In genomic region chr11:6531267-6531752, GRCh38 we compare ENCODE assay signal across 8 cellular contexts. TPM values are rescaled to one million over a fixed set of nuclear protein-coding genes. Genes with fewer than 3 reads are reported as not detected.
A peak's percentile ranks its signal among the peaks of the same experiment; 100 is the strongest.
DNase-seq lines count a peak whose midpoint lies in the region; ATAC-seq, FAIRE-seq and TF ChIP-seq lines count a peak whose summit lies in the region.

No MANE protein-coding gene starts in this region.

- peak; percentile 37 for DNase-seq in activated naive CD4-positive, alpha-beta T cell treated with anti-CD3 and anti-CD28 coated beads, Interleukin-2, amount 10 ng/mL, durations not matched to agents 7 days and 5 days
- no peak for DNase-seq in activated naive CD4-positive, alpha-beta T cell treated with Interleukin-2 at 50 U/mL for 16 hours
- DNase-seq in HPDE6-E6E7 (ENCODE audit: extremely low spot score) (peak; percentile 47), RCC 7860 (ENCODE audit: low spot score) (peak; percentile 27), endothelial cell of umbilical vein (ENCODE audit: low read depth, low spot score) (peak; percentile 75), middle frontal gyrus (ENCODE audit: extremely low spot score, low spot score) (peak; percentile 38)
- DNase-seq in activated CD8-positive, alpha-beta memory T cell treated with anti-CD3 and anti-CD28 coated beads for 24 hours = no peak

- no peaks in the 10 kb centered on the region for H3K9me3 Mint-ChIP-seq in activated naive CD4-positive, alpha-beta T cell treated with anti-CD3 and anti-CD28 coated beads, Interleukin-2, amount 10 ng/mL, durations not matched to agents 7 days and 5 days

- no peak for TF ChIP-seq POLR2A in endothelial cell of umbilical vein (IDR thresholded peaks at IDR 0.05; ENCODE audit: low read depth, low read length)

- no TSS peak for BruUV-seq in endothelial cell of umbilical vein (replicated peaks; lab: Mats Ljungman, UMichigan)

- H3K27me3 Mint-ChIP-seq in activated naive CD4-positive, alpha-beta T cell treated with anti-CD3 and anti-CD28 coated beads, Interleukin-2, amount 10 ng/mL, durations not matched to agents 7 days and 5 days = no peaks in the 10 kb centered on the region

- peak; percentile 63 to 70 for TF ChIP-seq CTCF in endothelial cell of umbilical vein (IDR thresholded peaks at IDR 0.05; ENCODE audit: extremely low read depth in 1 of 2, insufficient read depth in 1 of 2, low read depth in 1 of 2, low read length in 2 of 2)

- no peak overlapping the region for H3K27ac Mint-ChIP-seq in activated naive CD4-positive, alpha-beta T cell treated with anti-CD3 and anti-CD28 coated beads, Interleukin-2, amount 10 ng/mL, durations not matched to agents 7 days and 5 days

- H3K9me1 ChIP-seq in endothelial cell of umbilical vein (replicated peaks; ENCODE audit: control insufficient read depth, extremely low read depth, insufficient read depth, low read length) = no peaks in the 10 kb centered on the region

- dilution Hi-C loops in endothelial cell of umbilical vein (cut with MboI; ENCODE audit: extremely low pct_ligation_motif_present, low sequenced_read_pairs) = no loop called here

- CTCF ChIA-PET in activated naive CD4-positive, alpha-beta T cell treated with anti-CD3 and anti-CD28 coated beads, Interleukin-2, amount 10 ng/mL, durations not matched to agents 7 days and 5 days (lab: Charles Lee) = interaction anchor here (0.7 to 5.6 kb wide), 33 partner anchors 9 to 227 kb away, joined by 3 to 50 read pairs (median 5); partner anchors contain the start of genes ILK, MRPL17, RRP8 and TAF10
- CTCF ChIA-PET in endothelial cell of umbilical vein (lab: Charles Lee) = interaction anchor here (0.6 to 6.7 kb wide), 72 partner anchors 9 to 228 kb away, joined by 3 to 122 read pairs (median 6); partner anchors contain the start of genes APBB1, ARFIP2, DCHS1 and ILK

- POLR2A ChIA-PET in endothelial cell of umbilical vein (lab: Charles Lee) = interaction anchor here (1.1 to 1.6 kb wide), 2 partner anchors 75 to 152 kb away, joined by 3 to 5 read pairs; partner anchors contain the start of gene MRPL17

- no peak overlapping the region for H3K4me3 Mint-ChIP-seq in activated naive CD4-positive, alpha-beta T cell treated with anti-CD3 and anti-CD28 coated beads, Interleukin-2, amount 10 ng/mL, durations not matched to agents 7 days and 5 days

- peaks cover 13% of the 10 kb centered on the region for H3K4me1 Mint-ChIP-seq in activated naive CD4-positive, alpha-beta T cell treated with anti-CD3 and anti-CD28 coated beads, Interleukin-2, amount 10 ng/mL, durations not matched to agents 7 days and 5 days

- FAIRE-seq in RCC 7860 (lab: Jason Lieb, UNC) = peak; percentile 34
- peak; percentile 87 for FAIRE-seq in endothelial cell of umbilical vein (lab: Jason Lieb, UNC)

- no peak overlapping the region for H3K27ac ChIP-seq in endothelial cell of umbilical vein (ENCODE audit: insufficient read depth, low read depth, low read length)

- peaks cover 11% of the 10 kb centered on the region for H3K36me3 Mint-ChIP-seq in activated naive CD4-positive, alpha-beta T cell treated with anti-CD3 and anti-CD28 coated beads, Interleukin-2, amount 10 ng/mL, durations not matched to agents 7 days and 5 days

- intact Hi-C loops in endothelial cell of umbilical vein (cut with micrococcal nuclease) = loop anchor here (1.0 to 2.0 kb wide), 8 partner anchors 45 to 226 kb away; partner anchors contain the start of gene MRPL17

- H3K9ac ChIP-seq in endothelial cell of umbilical vein (replicated peaks; ENCODE audit: extremely low read depth, insufficient read depth, low read length) = no peak overlapping the region

- no peaks in the 10 kb centered on the region for H4K20me1 ChIP-seq in endothelial cell of umbilical vein (replicated peaks; ENCODE audit: control insufficient read depth, extremely low read depth, insufficient read depth, low read length)

- H3K79me2 ChIP-seq in endothelial cell of umbilical vein (ENCODE audit: control insufficient read depth, insufficient read depth, low read length) = no peaks in the 10 kb centered on the region

- no peaks in the 10 kb centered on the region for H3K4me1 ChIP-seq in endothelial cell of umbilical vein (ENCODE audit: control insufficient read depth, extremely low read depth, insufficient read depth, low read length)

- no peaks in the 10 kb centered on the region for H3K27me3 ChIP-seq in endothelial cell of umbilical vein (ENCODE audit: control insufficient read depth in 2 of 2, insufficient read depth in 2 of 2, low read length in 2 of 2)

- no peak for ATAC-seq in GM21737 (IDR thresholded peaks at IDR 0.05; ENCODE audit: unreplicated experiment)

- H3K4me2 ChIP-seq in endothelial cell of umbilical vein (ENCODE audit: insufficient read depth, low read length) = no peak overlapping the region

- H3K4me3 ChIP-seq in endothelial cell of umbilical vein (replicated peaks in 1 of 3; ENCODE audit: insufficient read depth in 1 of 3, low read depth in 1 of 3, low read length in 3 of 3) = no peak overlapping the region

- H3K36me3 ChIP-seq in endothelial cell of umbilical vein (ENCODE audit: control insufficient read depth in 2 of 2, extremely low read depth in 1 of 2, insufficient read depth in 2 of 2, low read length in 2 of 2) = peaks cover 0 to 2% of the 10 kb centered on the region in 2 experiments

- H2AFZ ChIP-seq in endothelial cell of umbilical vein (ENCODE audit: low read depth, low read length) = no peak overlapping the region

- no peaks in the 10 kb centered on the region for H3K9me3 ChIP-seq in endothelial cell of umbilical vein (replicated peaks; ENCODE audit: control insufficient read depth, insufficient read depth, low read length)

TF ChIP-seq in endothelial cell of umbilical vein, 7 proteins besides CTCF, POLR2A, EP300 and RAD21:
- no peak for TF ChIP-seq POLR2AphosphoS5 (IDR thresholded peaks at IDR 0.05; ENCODE audit: insufficient read depth, low read depth, low read length)
- TF ChIP-seq MAX (IDR thresholded peaks at IDR 0.05; ENCODE audit: insufficient read depth, insufficient read length) = no peak
- TF ChIP-seq GATA2 (IDR thresholded peaks at IDR 0.05; ENCODE audit: insufficient read depth, insufficient read length, low read depth, low read length) = no peak
- no peak for TF ChIP-seq MYC (IDR thresholded peaks at IDR 0.05; ENCODE audit: low read depth, low read length)
- no peak for TF ChIP-seq EZH2 (IDR thresholded peaks at IDR 0.05; ENCODE audit: borderline replicate concordance, low read depth, low read length, severe bottlenecking)
- no peak for TF ChIP-seq FOS (IDR thresholded peaks at IDR 0.05; ENCODE audit: borderline replicate concordance, insufficient read depth, low read length)

RNA-seq across cellular contexts. Expression of gene DNHD1, which starts 34.2 kb away (rescaled TPM):
- total RNA-seq in endothelial cell of umbilical vein = 6.5 and 8.6 TPM in 2 replicates
- 3.7 and 4.4 TPM in 2 replicates for polyA plus RNA-seq in endothelial cell of umbilical vein
- polyA plus RNA-seq in endothelial cell of umbilical vein (2011; cell fraction: cytosol; rRNA removed) = 0.85 and 1.3 TPM in 2 replicates
- polyA plus RNA-seq in endothelial cell of umbilical vein (2011; cell fraction: nucleus; rRNA removed) = 29.1 and 33.8 TPM in 2 replicates
- polyA plus RNA-seq in endothelial cell of umbilical vein (2012) = 3.2 and 4.4 TPM in 2 replicates
- polyA minus RNA-seq in endothelial cell of umbilical vein = 19.2 and 24.5 TPM in 2 replicates
- 6.0 TPM for polyA minus RNA-seq in endothelial cell of umbilical vein (2011; cell fraction: cytosol; rRNA and poly(A)+ RNA removed)
- 18.9 and 23.4 TPM in 2 replicates for polyA minus RNA-seq in endothelial cell of umbilical vein (2011; cell fraction: nucleus; rRNA and poly(A)+ RNA removed)

RNA-seq across cellular contexts. Expression of gene TIMM10B, which starts 50.0 kb away (rescaled TPM):
- total RNA-seq in endothelial cell of umbilical vein = 29.2 and 31.3 TPM in 2 replicates
- 36.5 and 41.8 TPM in 2 replicates for polyA plus RNA-seq in endothelial cell of umbilical vein
- polyA plus RNA-seq in endothelial cell of umbilical vein (2011; cell fraction: cytosol; rRNA removed) = 27.9 and 34.4 TPM in 2 replicates
- polyA plus RNA-seq in endothelial cell of umbilical vein (2011; cell fraction: nucleus; rRNA removed) = 37.3 and 38.2 TPM in 2 replicates
- polyA plus RNA-seq in endothelial cell of umbilical vein (2012) = 22.2 and 26.3 TPM in 2 replicates
- polyA minus RNA-seq in endothelial cell of umbilical vein = 27.1 and 43.6 TPM in 2 replicates
- 22.1 TPM for polyA minus RNA-seq in endothelial cell of umbilical vein (2011; cell fraction: cytosol; rRNA and poly(A)+ RNA removed)
- polyA minus RNA-seq in endothelial cell of umbilical vein (2011; cell fraction: nucleus; rRNA and poly(A)+ RNA removed) = 48.0 and 51.8 TPM in 2 replicates

RNA-seq across cellular contexts. Expression of gene ARFIP2, which starts 50.2 kb away (rescaled TPM):
- total RNA-seq in endothelial cell of umbilical vein = 46.7 and 48.4 TPM in 2 replicates
- polyA plus RNA-seq in endothelial cell of umbilical vein = 62.9 and 64.6 TPM in 2 replicates
- 62.8 and 66.9 TPM in 2 replicates for polyA plus RNA-seq in endothelial cell of umbilical vein (2011; cell fraction: cytosol; rRNA removed)
- 182 and 186 TPM in 2 replicates for polyA plus RNA-seq in endothelial cell of umbilical vein (2011; cell fraction: nucleus; rRNA removed)
- 45.9 and 53.9 TPM in 2 replicates for polyA plus RNA-seq in endothelial cell of umbilical vein (2012)
- polyA minus RNA-seq in endothelial cell of umbilical vein = 69.7 and 72.9 TPM in 2 replicates
- 30.1 TPM for polyA minus RNA-seq in endothelial cell of umbilical vein (2011; cell fraction: cytosol; rRNA and poly(A)+ RNA removed)
- 44.2 and 61.9 TPM in 2 replicates for polyA minus RNA-seq in endothelial cell of umbilical vein (2011; cell fraction: nucleus; rRNA and poly(A)+ RNA removed)

RNA-seq across cellular contexts. Expression of gene TRIM3, which starts 57.6 kb away (rescaled TPM):
- total RNA-seq in endothelial cell of umbilical vein = 25.6 and 29.2 TPM in 2 replicates
- 21.8 and 22.2 TPM in 2 replicates for polyA plus RNA-seq in endothelial cell of umbilical vein
- 10.5 and 14.0 TPM in 2 replicates for polyA plus RNA-seq in endothelial cell of umbilical vein (2011; cell fraction: cytosol; rRNA removed)
- 86.5 and 90.7 TPM in 2 replicates for polyA plus RNA-seq in endothelial cell of umbilical vein (2011; cell fraction: nucleus; rRNA removed)
- polyA plus RNA-seq in endothelial cell of umbilical vein (2012) = 20.7 and 23.7 TPM in 2 replicates
- polyA minus RNA-seq in endothelial cell of umbilical vein = 27.8 and 39.3 TPM in 2 replicates
- polyA minus RNA-seq in endothelial cell of umbilical vein (2011; cell fraction: cytosol; rRNA and poly(A)+ RNA removed) = 3.0 TPM
- 23.7 and 34.0 TPM in 2 replicates for polyA minus RNA-seq in endothelial cell of umbilical vein (2011; cell fraction: nucleus; rRNA and poly(A)+ RNA removed)

Comparison
In these comparisons a context has a peak if more than half of its experiments do, and no peak if none do; other contexts are left out.
1. DNase-seq: peak in activated naive CD4-positive, alpha-beta T cell treated with anti-CD3 and anti-CD28 coated beads, Interleukin-2, amount 10 ng/mL, durations not matched to agents 7 days and 5 days (single experiment), HPDE6-E6E7 (single experiment), RCC 7860 (single experiment), endothelial cell of umbilical vein (single experiment) and middle frontal gyrus (single experiment); none in activated naive CD4-positive, alpha-beta T cell treated with Interleukin-2 at 50 U/mL for 16 hours (single experiment) and activated CD8-positive, alpha-beta memory T cell treated with anti-CD3 and anti-CD28 coated beads for 24 hours (single experiment).